In the genomic region with DNA sequence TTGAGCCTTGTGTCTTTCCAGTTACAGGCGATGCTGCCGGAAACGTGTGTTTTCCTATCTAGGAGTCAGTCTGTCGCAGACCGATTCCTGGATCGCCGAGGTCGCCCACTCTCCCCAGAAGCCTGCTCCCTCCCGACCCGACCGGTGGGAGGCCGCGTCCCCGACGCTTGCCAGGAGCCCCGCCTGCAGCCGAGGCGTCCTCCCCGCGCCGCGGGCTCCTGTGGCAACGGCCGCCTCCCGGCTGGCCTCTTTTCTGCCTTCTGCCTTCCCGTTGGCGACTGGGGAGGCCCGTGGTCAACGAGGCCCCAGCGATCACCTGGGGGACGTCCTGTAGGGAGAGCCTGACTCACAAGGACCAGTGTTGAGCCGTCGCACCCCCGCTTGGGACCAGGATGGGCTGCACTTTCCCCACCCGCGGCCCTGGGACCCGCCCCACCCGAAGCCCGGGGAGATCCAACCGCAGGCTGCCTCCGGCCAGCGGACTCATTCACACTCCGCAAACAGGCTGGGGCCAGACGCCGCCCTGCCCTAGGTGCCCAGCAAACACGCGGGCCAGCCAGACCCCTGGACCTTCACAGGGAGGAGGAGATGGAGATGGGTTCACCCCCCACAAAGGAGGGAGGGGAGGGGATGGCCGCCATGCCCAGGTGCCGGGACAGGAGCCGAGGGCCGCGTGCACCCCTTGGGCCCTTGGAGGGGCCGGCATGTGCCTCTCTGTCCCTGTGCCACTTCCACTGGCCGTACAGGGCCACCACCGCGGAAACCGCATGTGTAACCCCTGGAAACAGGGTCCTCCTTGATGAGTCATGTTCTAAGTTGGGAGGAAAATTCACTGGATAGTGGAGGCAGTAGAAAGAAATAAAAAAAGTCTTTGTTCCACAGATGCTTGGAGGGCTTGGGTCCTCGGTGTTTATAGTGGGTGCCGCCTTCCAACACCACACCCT, we compare ENCODE assay signal across 8 cellular contexts. TPM values are rescaled to one million over a fixed set of nuclear protein-coding genes. Genes with fewer than 3 reads are reported as not detected.
A peak's percentile ranks its signal among the peaks of the same experiment; 100 is the strongest.
DNase-seq lines count a peak whose midpoint lies in the region; ATAC-seq and TF ChIP-seq lines count a peak whose summit lies in the region.

No MANE protein-coding gene starts in this region.

- peaks cover 27% of the 10 kb centered on the region for H3K4me1 ChIP-seq in CD8-positive, alpha-beta T cell (ENCODE audit: insufficient read depth, low read length)
- H3K4me1 ChIP-seq in foreskin keratinocyte = peaks cover 4% of the 10 kb centered on the region

- peak overlapping the region; percentile 86 for H3K4me3 Mint-ChIP-seq in CD8-positive, alpha-beta T cell
- H3K4me3 Mint-ChIP-seq in activated T-cell treated with anti-CD3 and anti-CD28 coated beads, Interleukin-2, amount 50 U/mL, for 72 hours = peak overlapping the region; percentile 94 to 95
- H3K4me3 Mint-ChIP-seq in nephron = peak overlapping the region; percentile 85 to 92 (median 86)

- H3K9me3 Mint-ChIP-seq in CD8-positive, alpha-beta T cell = no peaks in the 10 kb centered on the region
- H3K9me3 Mint-ChIP-seq in activated T-cell treated with anti-CD3 and anti-CD28 coated beads, Interleukin-2, amount 50 U/mL, for 72 hours = no peaks in the 10 kb centered on the region
- H3K9me3 Mint-ChIP-seq in nephron = no peaks in the 10 kb centered on the region

- peaks cover 15% of the 10 kb centered on the region for H3K4me1 Mint-ChIP-seq in CD8-positive, alpha-beta T cell (ENCODE audit: low read depth)
- H3K4me1 Mint-ChIP-seq in activated T-cell treated with anti-CD3 and anti-CD28 coated beads, Interleukin-2, amount 50 U/mL, for 72 hours (ENCODE audit: low read depth) = peaks cover 31% of the 10 kb centered on the region
- H3K4me1 Mint-ChIP-seq in nephron = peaks cover 44% of the 10 kb centered on the region

- H3K27me3 ChIP-seq in CD8-positive, alpha-beta T cell (ENCODE audit: insufficient read depth, low read length) = no peaks in the 10 kb centered on the region
- H3K27me3 ChIP-seq in foreskin keratinocyte = peaks cover 26% of the 10 kb centered on the region

- peak overlapping the region; percentile 18 for H3K27ac Mint-ChIP-seq in CD8-positive, alpha-beta T cell
- H3K27ac Mint-ChIP-seq in activated T-cell treated with anti-CD3 and anti-CD28 coated beads, Interleukin-2, amount 50 U/mL, for 72 hours = no peak overlapping the region
- H3K27ac Mint-ChIP-seq in nephron = peak overlapping the region; percentile 98 to 99 (median 99)

- CTCF ChIA-PET in CD8-positive, alpha-beta T cell (lab: Charles Lee) = interaction anchor here (0.8 to 4.7 kb wide), 5 partner anchors 9 to 168 kb away, joined by 3 to 26 read pairs (median 3); no protein-coding TSS in a partner anchor
- CTCF ChIA-PET in HEK293T (lab: Yijun Ruan, JAX) = interaction anchor here (0.6 to 1.0 kb wide), 3 partner anchors 9 to 169 kb away, joined by 3 to 6 read pairs (median 3); no protein-coding TSS in a partner anchor

- peak; percentile 45 for ATAC-seq in CD8-positive, alpha-beta T cell
- ATAC-seq in activated T-cell treated with anti-CD3 and anti-CD28 coated beads, Interleukin-2, amount 50 U/mL, for 72 hours (replicated peaks in 1 of 2) = peak; percentile 38 to 43
- ATAC-seq in foreskin keratinocyte (peak; percentile 18), HG02938 (IDR thresholded peaks at IDR 0.05; ENCODE audit: unreplicated experiment) (no peak), GM21576 (IDR thresholded peaks at IDR 0.05; ENCODE audit: unreplicated experiment) (no peak)

- peak overlapping the region; percentile 87 for H3K4me3 ChIP-seq in CD8-positive, alpha-beta T cell (ENCODE audit: low read depth, low read length)

- POLR2A ChIA-PET in CD8-positive, alpha-beta T cell (lab: Charles Lee) = interaction anchor here (0.8 kb wide), 1 partner anchor 8 kb away, joined by 3 read pairs; no protein-coding TSS in a partner anchor
- POLR2A ChIA-PET in HEK293T (lab: Yijun Ruan, JAX) = interaction anchor here (0.7 to 1.9 kb wide), 5 partner anchors 8 to 169 kb away, joined by 3 to 12 read pairs (median 3); no protein-coding TSS in a partner anchor

- peaks cover 19% of the 10 kb centered on the region for H3K27me3 Mint-ChIP-seq in CD8-positive, alpha-beta T cell (ENCODE audit: low read depth)
- H3K27me3 Mint-ChIP-seq in activated T-cell treated with anti-CD3 and anti-CD28 coated beads, Interleukin-2, amount 50 U/mL, for 72 hours (ENCODE audit: low read depth) = peaks cover 17% of the 10 kb centered on the region
- peaks cover 7% of the 10 kb centered on the region for H3K27me3 Mint-ChIP-seq in nephron (ENCODE audit: low read depth)

- DNase-seq in CD8-positive, alpha-beta T cell = peak in 1 of 7 experiments; percentile 29
- DNase-seq in HEK293T (ENCODE audit: extremely low spot score) (peak; percentile 54), foreskin keratinocyte (peak in 1 of 2 donors; percentile 25), DMS114 treated with DMSO at 0.1 percent for 48 hours (lab: John Stamatoyannopoulos, UW; ENCODE audit: unreplicated experiment) (no peak)
- peak; percentile 25 to 42 for DNase-seq in activated T-cell treated with anti-CD3 and anti-CD28 coated beads, Interleukin-2, amount 50 U/mL, for 72 hours

- no peak for TF ChIP-seq CTCF in CD8-positive, alpha-beta T cell (IDR thresholded peaks at IDR 0.05)
- TF ChIP-seq CTCF in foreskin keratinocyte (conservative IDR thresholded peaks at IDR 0.05) (no peak), nephron (IDR thresholded peaks at IDR 0.05; ENCODE audit: unreplicated experiment in 3 of 3) (no peak)

- H3K36me3 Mint-ChIP-seq in CD8-positive, alpha-beta T cell = no peaks in the 10 kb centered on the region
- no peaks in the 10 kb centered on the region for H3K36me3 Mint-ChIP-seq in activated T-cell treated with anti-CD3 and anti-CD28 coated beads, Interleukin-2, amount 50 U/mL, for 72 hours (ENCODE audit: insufficient read depth in 2 of 2)
- no peaks in the 10 kb centered on the region for H3K36me3 Mint-ChIP-seq in nephron (ENCODE audit: low read depth)

- intact Hi-C loops in CD8-positive, alpha-beta T cell (cut with DNase I, micrococcal nuclease) = loop anchor here (2.0 to 10.0 kb wide), 3 partner anchors 168 to 310 kb away; partner anchors contain the start of genes MCM3AP (in 1 of the 2) and YBEY (in 1 of the 2)

- H3K36me3 ChIP-seq in CD8-positive, alpha-beta T cell (ENCODE audit: insufficient read depth, low read length) = no peaks in the 10 kb centered on the region

- H3K9me3 ChIP-seq in CD8-positive, alpha-beta T cell (ENCODE audit: low read length) = no peaks in the 10 kb centered on the region

- peak overlapping the region; percentile 40 for H3K27ac ChIP-seq in CD8-positive, alpha-beta T cell (ENCODE audit: low read depth, low read length)
- no peak overlapping the region for H3K27ac ChIP-seq in foreskin keratinocyte

TF ChIP-seq in HEK293T, 16 proteins besides CTCF, POLR2A, EP300 and RAD21:
- TF ChIP-seq PKNOX1 (IDR thresholded peaks at IDR 0.05) = no peak
- no peak for TF ChIP-seq SUZ12 (IDR thresholded peaks at IDR 0.05)
- no peak for TF ChIP-seq ARNT (IDR thresholded peaks at IDR 0.05)
- TF ChIP-seq BHLHE40 (IDR thresholded peaks at IDR 0.05; ENCODE audit: borderline replicate concordance) = no peak
- peak; percentile 28; the same call in 1 of the 2 replicates for TF ChIP-seq ELF4 (IDR thresholded peaks at IDR 0.05)
- no peak for TF ChIP-seq LEF1 (IDR thresholded peaks at IDR 0.05; ENCODE audit: borderline replicate concordance)
- TF ChIP-seq CTBP1 (IDR thresholded peaks at IDR 0.05; ENCODE audit: borderline replicate concordance) = no peak
- no peak for TF ChIP-seq HDGF (IDR thresholded peaks at IDR 0.05; ENCODE audit: borderline replicate concordance)
- TF ChIP-seq L3MBTL2 (conservative IDR thresholded peaks at IDR 0.05) = peak; percentile 53; the same call in 1 of the 2 replicates
- no peak for TF ChIP-seq FOXA1 (IDR thresholded peaks at IDR 0.05)
- TF ChIP-seq SP1 (IDR thresholded peaks at IDR 0.05) = no peak
- TF ChIP-seq NFRKB (IDR thresholded peaks at IDR 0.05) = no peak

RNA-seq across cellular contexts. Expression of gene COL6A1, which starts 7.2 kb away (rescaled TPM):
- 10 to 100 TPM; 15.2 to 16.5 TPM for total RNA-seq in CD8-positive, alpha-beta T cell
- 1 to 10 TPM; 1.7 to 2.8 TPM for total RNA-seq in activated T-cell treated with anti-CD3 and anti-CD28 coated beads, Interleukin-2, amount 50 U/mL, for 72 hours
- 2.2 and 3.2 TPM in 2 replicates for total RNA-seq in foreskin keratinocyte
- 2.0 and 3.3 TPM in 2 replicates for polyA plus RNA-seq in foreskin keratinocyte

Comparison
In these comparisons a context has a peak if more than half of its experiments do, and no peak if none do; other contexts are left out.
1. ATAC-seq: peak in CD8-positive, alpha-beta T cell (single experiment), activated T-cell treated with anti-CD3 and anti-CD28 coated beads, Interleukin-2, amount 50 U/mL, for 72 hours (2 of 2) and foreskin keratinocyte (single experiment); none in HG02938 (single experiment) and GM21576 (single experiment).
2. Peak in every context shown above with its lines, with median percentiles within 50 percentile points of each other: H3K4me3 Mint-ChIP-seq.